ENCODE assay signal across 18 cellular contexts in the genomic region with DNA sequence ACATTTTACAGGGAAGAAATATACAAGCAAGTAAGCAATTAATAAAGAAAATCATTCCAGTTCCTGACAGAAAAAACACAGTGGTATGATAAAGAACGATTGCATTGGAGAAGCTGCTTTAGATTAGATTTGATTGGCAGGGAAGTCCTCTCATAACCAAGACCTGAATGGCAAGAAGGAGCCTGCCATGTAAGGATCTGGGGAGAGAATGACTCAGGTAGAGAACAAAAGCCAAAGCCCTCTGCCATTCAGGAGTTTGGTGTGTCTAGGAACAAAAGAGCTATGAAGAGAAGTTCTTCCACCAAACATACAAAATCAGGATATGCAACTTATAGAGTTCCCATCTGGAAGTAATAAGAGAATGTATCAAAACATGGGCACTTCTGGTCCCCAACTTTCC. TPM values are rescaled to one million over a fixed set of nuclear protein-coding genes. Genes with fewer than 3 reads are reported as not detected.
A peak's percentile ranks its signal among the peaks of the same experiment; 100 is the strongest.
DNase-seq lines count a peak whose midpoint lies in the region; ATAC-seq and TF ChIP-seq lines count a peak whose summit lies in the region.
"Had no signal": no experiment of that assay in that cellular context is flagged by ENCODE, and none has a peak within 500 bp of the region (broad histone marks: within the 10 kb centered on the region; RNA-seq: fewer than 3 reads in every experiment).

No MANE protein-coding gene starts in this region.

- H2AFZ ChIP-seq in GM23338: no peak overlapping the region

- peaks cover 18% of the 10 kb centered on the region for H3K4me1 ChIP-seq in GM23338 (ENCODE audit: insufficient read depth)
- H3K4me1 ChIP-seq: BE2C had no signal

- no peaks in the 10 kb centered on the region for H3K9me2 ChIP-seq in GM23338 (ENCODE audit: insufficient read depth)

- no peaks in the 10 kb centered on the region for H3K36me3 ChIP-seq in GM23338 (ENCODE audit: insufficient read depth)
- H3K36me3 ChIP-seq: BE2C had no signal

- no peaks in the 10 kb centered on the region for H4K20me1 ChIP-seq in GM23338 (replicated peaks; ENCODE audit: insufficient read depth)

- H3F3A ChIP-seq in GM23338 (replicated peaks; ENCODE audit: low read depth): no peaks in the 10 kb centered on the region

- no peak for DNase-seq in GM23338 (ENCODE audit: low spot score)
- DNase-seq: ACHN; BE2C; C1 segment of cervical spinal cord; CD4-positive, CD25-positive, alpha-beta regulatory T cell; DMS153; DMS79; GDM1; GOT3; H7; HFFc6; KG1 had no signal

- H3K4me3 Mint-ChIP-seq in GM23338: no peak overlapping the region
- H3K4me3 Mint-ChIP-seq in activated T-helper 17 cell treated with anti-CD3 and anti-CD28 coated beads, Interleukin-2, amount 50 U/mL, for 72 hours: no peak overlapping the region
- H3K4me3 Mint-ChIP-seq: CD4-positive, CD25-positive, alpha-beta regulatory T cell; HFFc6 had no signal

- no peak for ATAC-seq in GM23338
- no peak for ATAC-seq in activated T-helper 17 cell treated with anti-CD3 and anti-CD28 coated beads, Interleukin-2, amount 50 U/mL, for 72 hours (replicated peaks)
- peak; percentile 82 for ATAC-seq in esophagus mucosa
- ATAC-seq in HG03432 (IDR thresholded peaks at IDR 0.05; ENCODE audit: unreplicated experiment): no peak
- no peak for ATAC-seq in HG03097 (IDR thresholded peaks at IDR 0.05; ENCODE audit: low FRiP score, unreplicated experiment)
- ATAC-seq in HG03159 (IDR thresholded peaks at IDR 0.05; ENCODE audit: unreplicated experiment): no peak
- ATAC-seq: HCT116 had no signal

- no peak overlapping the region for H3K4me2 ChIP-seq in GM23338

- no peak for TF ChIP-seq CTCF in GM23338 (conservative IDR thresholded peaks at IDR 0.05; ENCODE audit: low read depth in 2 of 2)

- no peaks in the 10 kb centered on the region for H3K79me2 ChIP-seq in GM23338 (replicated peaks; ENCODE audit: insufficient read depth)

- peak overlapping the region; percentile 79 for H3K27ac Mint-ChIP-seq in GM23338
- peak overlapping the region; percentile 33 for H3K27ac Mint-ChIP-seq in activated T-helper 17 cell treated with anti-CD3 and anti-CD28 coated beads, Interleukin-2, amount 50 U/mL, for 72 hours
- H3K27ac Mint-ChIP-seq: CD4-positive, CD25-positive, alpha-beta regulatory T cell; HFFc6 had no signal

- H3K27ac ChIP-seq in GM23338 (ENCODE audit: low read depth): no peak overlapping the region

- no peaks in the 10 kb centered on the region for H3K27me3 ChIP-seq in GM23338 (ENCODE audit: insufficient read depth)

- H3K4me1 Mint-ChIP-seq in GM23338: peaks cover 48% of the 10 kb centered on the region
- H3K4me1 Mint-ChIP-seq in activated T-helper 17 cell treated with anti-CD3 and anti-CD28 coated beads, Interleukin-2, amount 50 U/mL, for 72 hours: no peaks in the 10 kb centered on the region

- H3K27me3 Mint-ChIP-seq in GM23338 (ENCODE audit: insufficient read depth, low read depth, poor library complexity): peaks cover 2% of the 10 kb centered on the region
- no peaks in the 10 kb centered on the region for H3K27me3 Mint-ChIP-seq in activated T-helper 17 cell treated with anti-CD3 and anti-CD28 coated beads, Interleukin-2, amount 50 U/mL, for 72 hours
- H3K27me3 Mint-ChIP-seq: CD4-positive, CD25-positive, alpha-beta regulatory T cell had no signal

- H3K9me3 Mint-ChIP-seq in GM23338: no peaks in the 10 kb centered on the region
- H3K9me3 Mint-ChIP-seq in activated T-helper 17 cell treated with anti-CD3 and anti-CD28 coated beads, Interleukin-2, amount 50 U/mL, for 72 hours: no peaks in the 10 kb centered on the region
- H3K9me3 Mint-ChIP-seq: CD4-positive, CD25-positive, alpha-beta regulatory T cell; HFFc6 had no signal

- H3K36me3 Mint-ChIP-seq in GM23338 (ENCODE audit: low read depth): no peaks in the 10 kb centered on the region
- peaks cover 65% of the 10 kb centered on the region for H3K36me3 Mint-ChIP-seq in activated T-helper 17 cell treated with anti-CD3 and anti-CD28 coated beads, Interleukin-2, amount 50 U/mL, for 72 hours (ENCODE audit: low read depth)

- no peak overlapping the region for H3K4me3 ChIP-seq in GM23338

TF ChIP-seq in GM23338, 12 proteins besides CTCF, POLR2A, EP300 and RAD21 (continues in another document):
- TF ChIP-seq NANOG (IDR thresholded peaks at IDR 0.05; ENCODE audit: borderline replicate concordance) (no peak), ZNF114 (CRISPR knock-in tag; IDR thresholded peaks at IDR 0.05) (no peak), STAT1 (IDR thresholded peaks at IDR 0.05; ENCODE audit: unreplicated experiment) (no peak), EZH2 (IDR thresholded peaks at IDR 0.05; ENCODE audit: low read depth, unreplicated experiment) (no peak), EZH2phosphoT487 (IDR thresholded peaks at IDR 0.05; ENCODE audit: unreplicated experiment) (no peak), CREB1 (CRISPR knock-in tag; IDR thresholded peaks at IDR 0.05; ENCODE audit: low read depth) (no peak), POLR2AphosphoS5 (IDR thresholded peaks at IDR 0.05; ENCODE audit: low read depth) (no peak), ZNF331 (CRISPR knock-in tag; IDR thresholded peaks at IDR 0.05; ENCODE audit: low read depth) (no peak)
- TF ChIP-seq, protein P1, sequence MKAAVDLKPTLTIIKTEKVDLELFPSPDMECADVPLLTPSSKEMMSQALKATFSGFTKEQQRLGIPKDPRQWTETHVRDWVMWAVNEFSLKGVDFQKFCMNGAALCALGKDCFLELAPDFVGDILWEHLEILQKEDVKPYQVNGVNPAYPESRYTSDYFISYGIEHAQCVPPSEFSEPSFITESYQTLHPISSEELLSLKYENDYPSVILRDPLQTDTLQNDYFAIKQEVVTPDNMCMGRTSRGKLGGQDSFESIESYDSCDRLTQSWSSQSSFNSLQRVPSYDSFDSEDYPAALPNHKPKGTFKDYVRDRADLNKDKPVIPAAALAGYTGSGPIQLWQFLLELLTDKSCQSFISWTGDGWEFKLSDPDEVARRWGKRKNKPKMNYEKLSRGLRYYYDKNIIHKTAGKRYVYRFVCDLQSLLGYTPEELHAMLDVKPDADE (IDR thresholded peaks at IDR 0.05): no peak
- TF ChIP-seq, protein P2, sequence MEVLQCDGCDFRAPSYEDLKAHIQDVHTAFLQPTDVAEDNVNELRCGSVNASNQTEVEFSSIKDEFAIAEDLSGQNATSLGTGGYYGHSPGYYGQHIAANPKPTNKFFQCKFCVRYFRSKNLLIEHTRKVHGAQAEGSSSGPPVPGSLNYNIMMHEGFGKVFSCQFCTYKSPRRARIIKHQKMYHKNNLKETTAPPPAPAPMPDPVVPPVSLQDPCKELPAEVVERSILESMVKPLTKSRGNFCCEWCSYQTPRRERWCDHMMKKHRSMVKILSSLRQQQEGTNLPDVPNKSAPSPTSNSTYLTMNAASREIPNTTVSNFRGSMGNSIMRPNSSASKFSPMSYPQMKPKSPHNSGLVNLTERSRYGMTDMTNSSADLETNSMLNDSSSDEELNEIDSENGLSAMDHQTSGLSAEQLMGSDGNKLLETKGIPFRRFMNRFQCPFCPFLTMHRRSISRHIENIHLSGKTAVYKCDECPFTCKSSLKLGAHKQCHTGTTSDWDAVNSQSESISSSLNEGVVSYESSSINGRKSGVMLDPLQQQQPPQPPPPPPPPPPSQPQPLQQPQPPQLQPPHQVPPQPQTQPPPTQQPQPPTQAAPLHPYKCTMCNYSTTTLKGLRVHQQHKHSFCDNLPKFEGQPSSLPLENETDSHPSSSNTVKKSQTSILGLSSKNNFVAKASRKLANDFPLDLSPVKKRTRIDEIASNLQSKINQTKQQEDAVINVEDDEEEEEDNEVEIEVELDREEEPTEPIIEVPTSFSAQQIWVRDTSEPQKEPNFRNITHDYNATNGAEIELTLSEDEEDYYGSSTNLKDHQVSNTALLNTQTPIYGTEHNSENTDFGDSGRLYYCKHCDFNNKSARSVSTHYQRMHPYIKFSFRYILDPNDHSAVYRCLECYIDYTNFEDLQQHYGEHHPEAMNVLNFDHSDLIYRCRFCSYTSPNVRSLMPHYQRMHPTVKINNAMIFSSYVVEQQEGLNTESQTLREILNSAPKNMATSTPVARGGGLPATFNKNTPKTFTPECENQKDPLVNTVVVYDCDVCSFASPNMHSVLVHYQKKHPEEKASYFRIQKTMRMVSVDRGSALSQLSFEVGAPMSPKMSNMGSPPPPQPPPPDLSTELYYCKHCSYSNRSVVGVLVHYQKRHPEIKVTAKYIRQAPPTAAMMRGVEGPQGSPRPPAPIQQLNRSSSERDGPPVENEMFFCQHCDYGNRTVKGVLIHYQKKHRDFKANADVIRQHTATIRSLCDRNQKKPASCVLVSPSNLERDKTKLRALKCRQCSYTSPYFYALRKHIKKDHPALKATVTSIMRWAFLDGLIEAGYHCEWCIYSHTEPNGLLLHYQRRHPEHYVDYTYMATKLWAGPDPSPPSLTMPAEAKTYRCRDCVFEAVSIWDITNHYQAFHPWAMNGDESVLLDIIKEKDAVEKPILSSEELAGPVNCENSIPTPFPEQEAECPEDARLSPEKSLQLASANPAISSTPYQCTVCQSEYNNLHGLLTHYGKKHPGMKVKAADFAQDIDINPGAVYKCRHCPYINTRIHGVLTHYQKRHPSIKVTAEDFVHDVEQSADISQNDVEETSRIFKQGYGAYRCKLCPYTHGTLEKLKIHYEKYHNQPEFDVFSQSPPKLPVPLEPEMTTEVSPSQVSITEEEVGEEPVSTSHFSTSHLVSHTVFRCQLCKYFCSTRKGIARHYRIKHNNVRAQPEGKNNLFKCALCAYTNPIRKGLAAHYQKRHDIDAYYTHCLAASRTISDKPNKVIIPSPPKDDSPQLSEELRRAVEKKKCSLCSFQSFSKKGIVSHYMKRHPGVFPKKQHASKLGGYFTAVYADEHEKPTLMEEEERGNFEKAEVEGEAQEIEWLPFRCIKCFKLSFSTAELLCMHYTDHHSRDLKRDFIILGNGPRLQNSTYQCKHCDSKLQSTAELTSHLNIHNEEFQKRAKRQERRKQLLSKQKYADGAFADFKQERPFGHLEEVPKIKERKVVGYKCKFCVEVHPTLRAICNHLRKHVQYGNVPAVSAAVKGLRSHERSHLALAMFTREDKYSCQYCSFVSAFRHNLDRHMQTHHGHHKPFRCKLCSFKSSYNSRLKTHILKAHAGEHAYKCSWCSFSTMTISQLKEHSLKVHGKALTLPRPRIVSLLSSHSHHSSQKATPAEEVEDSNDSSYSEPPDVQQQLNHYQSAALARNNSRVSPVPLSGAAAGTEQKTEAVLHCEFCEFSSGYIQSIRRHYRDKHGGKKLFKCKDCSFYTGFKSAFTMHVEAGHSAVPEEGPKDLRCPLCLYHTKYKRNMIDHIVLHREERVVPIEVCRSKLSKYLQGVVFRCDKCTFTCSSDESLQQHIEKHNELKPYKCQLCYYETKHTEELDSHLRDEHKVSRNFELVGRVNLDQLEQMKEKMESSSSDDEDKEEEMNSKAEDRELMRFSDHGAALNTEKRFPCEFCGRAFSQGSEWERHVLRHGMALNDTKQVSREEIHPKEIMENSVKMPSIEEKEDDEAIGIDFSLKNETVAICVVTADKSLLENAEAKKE (CRISPR knock-in tag; IDR thresholded peaks at IDR 0.05): no peak

RNA-seq across cellular contexts. Expression of a gene that starts 57.6 kb away (rescaled TPM):
- 0.10 TPM in 1 of 2 replicates, not detected in the other for total RNA-seq in GM23338 (2014; rRNA removed; shearing (Covaris generic))
- polyA plus RNA-seq in GM23338 (2016; fragmentation: Nextera tagmentation; extraction: Ambion mirVana): not detected in 2 replicates
- 10 to 100 TPM; 17.0 to 20.8 TPM for total RNA-seq in activated T-helper 17 cell treated with anti-CD3 and anti-CD28 coated beads, Interleukin-2, amount 50 U/mL, for 72 hours
- 1.5 TPM for total RNA-seq in esophagus mucosa
- total RNA-seq: H7, HFFc6 had no signal
